Comparison of ENCODE assay signal across 22 cellular contexts in genomic region chr1:101540161-101540560, GRCh38.
"Had no signal": no experiment of that assay in that cellular context is flagged by ENCODE, and none has a peak within 500 bp of the region (broad histone marks: within the 10 kb centered on the region; RNA-seq: fewer than 3 reads in every experiment).

No MANE protein-coding gene starts in this region.

- H3K4me1 Mint-ChIP-seq: activated B cell treated with CpG ODN at 0.5 μM for 24 hours; activated CD4-positive, alpha-beta memory T cell treated with anti-CD3 and anti-CD28 coated beads, Interleukin-2, amount 10 ng/mL, durations not matched to agents 7 days and 5 days; activated CD4-positive, alpha-beta T cell treated with anti-CD3 and anti-CD28 coated beads, Interleukin-2, amount 10 ng/mL, durations not matched to agents 7 days and 5 days; activated naive CD8-positive, alpha-beta T cell treated with anti-CD3 and anti-CD28 coated beads, Interleukin-2, amount 10 ng/mL, durations not matched to agents 7 days and 5 days; T-cell had no signal

- H3K36me3 Mint-ChIP-seq: activated naive CD8-positive, alpha-beta T cell treated with anti-CD3 and anti-CD28 coated beads, Interleukin-2, amount 10 ng/mL, durations not matched to agents 7 days and 5 days; T-cell had no signal

- H3K4me3 Mint-ChIP-seq: activated B cell treated with CpG ODN at 0.5 μM for 24 hours; activated CD4-positive, alpha-beta memory T cell treated with anti-CD3 and anti-CD28 coated beads, Interleukin-2, amount 10 ng/mL, durations not matched to agents 7 days and 5 days; activated CD4-positive, alpha-beta T cell treated with anti-CD3 and anti-CD28 coated beads, Interleukin-2, amount 10 ng/mL, durations not matched to agents 7 days and 5 days; activated naive CD8-positive, alpha-beta T cell treated with anti-CD3 and anti-CD28 coated beads, Interleukin-2, amount 10 ng/mL, durations not matched to agents 7 days and 5 days; T-cell had no signal

- H3K27ac Mint-ChIP-seq: activated B cell treated with CpG ODN at 0.5 μM for 24 hours; activated CD4-positive, alpha-beta memory T cell treated with anti-CD3 and anti-CD28 coated beads, Interleukin-2, amount 10 ng/mL, durations not matched to agents 7 days and 5 days; activated CD4-positive, alpha-beta T cell treated with anti-CD3 and anti-CD28 coated beads, Interleukin-2, amount 10 ng/mL, durations not matched to agents 7 days and 5 days; activated naive CD8-positive, alpha-beta T cell treated with anti-CD3 and anti-CD28 coated beads, Interleukin-2, amount 10 ng/mL, durations not matched to agents 7 days and 5 days; T-cell had no signal

- ATAC-seq: T-cell had no signal

- DNase-seq: activated B cell treated with CpG ODN at 0.5 μM for 24 hours; activated CD4-positive, alpha-beta memory T cell treated with anti-CD3 and anti-CD28 coated beads, Interleukin-2, amount 10 ng/mL, durations not matched to agents 7 days and 5 days; activated CD4-positive, alpha-beta T cell treated with anti-CD3 and anti-CD28 coated beads for 1 hour; activated CD4-positive, alpha-beta T cell treated with anti-CD3 and anti-CD28 coated beads, Interleukin-2, amount 10 ng/mL, durations not matched to agents 7 days and 5 days; activated CD8-positive, alpha-beta memory T cell treated with anti-CD3 and anti-CD28 coated beads, Interleukin-2, amount 50 U/mL, for 48 hours; activated naive CD4-positive, alpha-beta T cell treated with anti-CD3 and anti-CD28 coated beads, Interleukin-2, amount 50 U/mL, for 16 hours; activated naive CD8-positive, alpha-beta T cell treated with anti-CD3 and anti-CD28 coated beads, Interleukin-2, amount 10 ng/mL, durations not matched to agents 7 days and 5 days; activated T-cell treated with anti-CD3 and anti-CD28 coated beads, Interleukin-2, amount 50 U/mL, for 1 hour; adrenal gland; anterior cingulate cortex; cerebellar nuclear complex; MG63; MV-4-11; NCI-H1417 treated with DMSO at 0.1 percent for 48 hours; NCI-H1694 treated with DMSO at 0.1 percent for 48 hours; NCI-H2029 treated with DMSO at 0.1 percent for 48 hours; NCI-H226; NCI-H82; SIG-M5; T-cell; T-helper 2 cell; T1000 had no signal

- H3K9me3 Mint-ChIP-seq: activated B cell treated with CpG ODN at 0.5 μM for 24 hours; activated CD4-positive, alpha-beta memory T cell treated with anti-CD3 and anti-CD28 coated beads, Interleukin-2, amount 10 ng/mL, durations not matched to agents 7 days and 5 days; activated CD4-positive, alpha-beta T cell treated with anti-CD3 and anti-CD28 coated beads, Interleukin-2, amount 10 ng/mL, durations not matched to agents 7 days and 5 days; activated naive CD8-positive, alpha-beta T cell treated with anti-CD3 and anti-CD28 coated beads, Interleukin-2, amount 10 ng/mL, durations not matched to agents 7 days and 5 days; T-cell had no signal
